Comparison of ENCODE assay signal across 11 cellular contexts in genomic region chr3:23325466-23326065, GRCh38.
DNase-seq lines count a peak whose midpoint lies in the region; ATAC-seq and TF ChIP-seq lines count a peak whose summit lies in the region.
"Had no signal": no experiment of that assay in that cellular context is flagged by ENCODE, and none has a peak within 500 bp of the region (broad histone marks: within the 10 kb centered on the region; RNA-seq: fewer than 3 reads in every experiment).

No MANE protein-coding gene starts in this region.

- ATAC-seq in GM21367 (IDR thresholded peaks at IDR 0.05; ENCODE audit: unreplicated experiment) (peak; percentile 57), HG03280 (IDR thresholded peaks at IDR 0.05; ENCODE audit: unreplicated experiment) (peak; percentile 66)

- intact Hi-C loops in Caco-2 (cut with micrococcal nuclease; ENCODE audit: unreplicated experiment) = no loop called here
- intact Hi-C loops in breast epithelium (cut with DNase I; ENCODE audit: low total_unique reads) = no loop called here

- BruUV-seq in Caco-2 (replicated peaks; lab: Mats Ljungman, UMichigan) = no TSS peak

- no peaks in the 10 kb centered on the region for H3K9me3 ChIP-seq in Caco-2
- no peaks in the 10 kb centered on the region for H3K9me3 ChIP-seq in breast epithelium
- H3K9me3 ChIP-seq: stomach had no signal

- H3K27ac Mint-ChIP-seq in Caco-2 (ENCODE audit: unreplicated experiment) = no peak overlapping the region
- H3K27ac Mint-ChIP-seq: progenitor cell of endocrine pancreas had no signal

- no peak overlapping the region for H3K27ac ChIP-seq in breast epithelium
- H3K27ac ChIP-seq: stomach had no signal

- H3K27me3 Mint-ChIP-seq in Caco-2 (ENCODE audit: insufficient read depth, unreplicated experiment) = no peaks in the 10 kb centered on the region
- H3K27me3 Mint-ChIP-seq: progenitor cell of endocrine pancreas had no signal

- TF ChIP-seq POLR2A in breast epithelium (IDR thresholded peaks at IDR 0.05) = no peak

- H3K4me1 ChIP-seq in Caco-2 = peaks cover 7% of the 10 kb centered on the region; the same call in 1 of the 2 replicates
- no peaks in the 10 kb centered on the region for H3K4me1 ChIP-seq in breast epithelium

- no peak for TF ChIP-seq CTCF in choroid plexus epithelial cell (conservative IDR thresholded peaks at IDR 0.05; ENCODE audit: low read depth, low read length)
- no peak for TF ChIP-seq CTCF in Caco-2 (IDR thresholded peaks at IDR 0.05; ENCODE audit: insufficient read depth in 1 of 2, low read depth in 1 of 2, low read length in 1 of 2, severe bottlenecking in 1 of 2, unreplicated experiment in 1 of 2)
- no peak for TF ChIP-seq CTCF in breast epithelium (IDR thresholded peaks at IDR 0.05)

- no peaks in the 10 kb centered on the region for H3K9me3 Mint-ChIP-seq in Caco-2 (ENCODE audit: unreplicated experiment)

- peaks cover 4% of the 10 kb centered on the region for H3K4me1 Mint-ChIP-seq in Caco-2 (ENCODE audit: low read depth, unreplicated experiment)

- POLR2A ChIA-PET in Caco-2 (lab: Charles Lee) = no interaction called here

- H3K27me3 ChIP-seq in Caco-2 (replicated peaks; ENCODE audit: control insufficient read depth, insufficient read depth, low read length) (no peaks in the 10 kb centered on the region), breast epithelium (no peaks in the 10 kb centered on the region)
- H3K27me3 ChIP-seq: stomach had no signal

- no peaks in the 10 kb centered on the region for H3K36me3 ChIP-seq in Caco-2 (ENCODE audit: control insufficient read depth, insufficient read depth, low read length)
- no peaks in the 10 kb centered on the region for H3K36me3 ChIP-seq in breast epithelium
- H3K36me3 ChIP-seq: stomach had no signal

- CTCF ChIA-PET in Caco-2 (lab: Charles Lee) = no interaction called here

- no peaks in the 10 kb centered on the region for H3K36me3 Mint-ChIP-seq in Caco-2 (ENCODE audit: insufficient read depth, unreplicated experiment)

- H3K4me3 ChIP-seq in choroid plexus epithelial cell (ENCODE audit: low read depth, low read length) (no peak overlapping the region), Caco-2 (ENCODE audit: low read depth, low read length) (no peak overlapping the region), breast epithelium (no peak overlapping the region)
- H3K4me3 ChIP-seq: stomach had no signal

- no peak overlapping the region for H3K4me3 Mint-ChIP-seq in Caco-2 (ENCODE audit: unreplicated experiment)

- DNase-seq in EL (peak; percentile 15), choroid plexus epithelial cell (ENCODE audit: low read depth) (peak; percentile 31), Caco-2 (no peak), breast epithelium (ENCODE audit: low spot score in 2 of 2) (no peak), activated gamma-delta T cell (lab: John Stamatoyannopoulos, UW) (no peak), OCI-M1 (lab: John Stamatoyannopoulos, UW) (no peak)
- DNase-seq: NCI-H2171, stomach had no signal

Comparison
In these comparisons a context has a peak if more than half of its experiments do, and no peak if none do; other contexts are left out.
1. DNase-seq: peak in EL (single experiment) and choroid plexus epithelial cell (single experiment); none in Caco-2 (0 of 2), breast epithelium (0 of 2), activated gamma-delta T cell (single experiment) and OCI-M1 (single experiment).